In genomic region chr18:8619835-8620577, GRCh38 we compare ENCODE assay signal across 1 cellular context.
TF ChIP-seq lines count a peak whose summit lies in the region.

No MANE protein-coding gene starts in this region.

TF ChIP-seq in H1, 55 proteins besides CTCF, POLR2A, EP300 and RAD21:
- TF ChIP-seq RFX5 (IDR thresholded peaks at IDR 0.05; ENCODE audit: borderline replicate concordance, low read depth, low read length): no peak
- no peak for TF ChIP-seq SIX5 (IDR thresholded peaks at IDR 0.05; ENCODE audit: low read depth, low read length)
